10 cellular contexts compared by ENCODE assay signal in the genomic region with DNA sequence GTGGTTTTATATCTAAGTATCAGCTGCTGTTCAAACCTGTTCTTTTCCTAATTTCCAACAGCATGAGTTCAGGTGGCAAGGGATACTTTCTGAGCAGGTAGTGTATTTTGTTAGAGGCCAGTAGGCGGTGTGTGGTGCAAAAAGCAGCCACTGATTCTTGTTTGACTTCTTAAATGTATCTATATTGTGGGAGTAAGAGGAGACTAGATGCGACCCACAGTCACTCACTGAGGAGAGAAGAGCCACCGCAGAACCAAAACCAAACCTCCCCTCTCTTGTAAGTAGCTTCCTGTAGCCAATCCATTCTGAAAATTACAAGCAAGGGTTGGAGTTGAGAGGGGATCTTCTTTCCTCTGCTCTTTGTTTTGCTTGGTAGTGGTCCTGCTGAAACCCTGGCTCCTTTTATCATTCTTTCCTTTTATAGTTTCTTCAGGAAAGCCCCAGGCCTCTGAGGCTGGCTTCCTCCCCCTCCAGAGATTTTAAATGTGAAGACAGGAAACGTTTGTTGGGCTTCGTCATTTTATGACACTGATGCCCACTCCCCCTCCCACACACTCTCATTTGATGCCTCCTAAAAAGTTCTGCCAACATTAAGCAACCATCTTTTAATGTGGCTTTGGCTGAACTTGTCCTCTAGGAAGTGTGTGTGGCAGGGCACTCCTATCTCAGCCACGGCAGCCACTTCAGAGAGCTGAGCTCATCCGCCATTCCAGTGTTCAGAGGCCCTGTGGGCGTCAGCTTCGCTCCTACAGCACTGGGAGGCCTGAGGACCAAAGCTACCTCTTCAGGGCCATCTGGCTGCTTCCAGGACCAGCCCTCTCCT.
DNase-seq lines count a peak whose midpoint lies in the region; ATAC-seq and TF ChIP-seq lines count a peak whose summit lies in the region.
"Had no signal": no experiment of that assay in that cellular context is flagged by ENCODE, and none has a peak within 500 bp of the region (broad histone marks: within the 10 kb centered on the region; RNA-seq: fewer than 3 reads in every experiment).

No MANE protein-coding gene starts in this region.

- H3K36me3 Mint-ChIP-seq in activated CD4-positive, alpha-beta T cell treated with anti-CD3 and anti-CD28 coated beads, Interleukin-2, amount 10 ng/mL, durations not matched to agents 24 days and 14 days (ENCODE audit: low read depth): no peaks in the 10 kb centered on the region

- H3K27me3 Mint-ChIP-seq in activated CD4-positive, alpha-beta T cell treated with anti-CD3 and anti-CD28 coated beads, Interleukin-2, amount 10 ng/mL, durations not matched to agents 24 days and 14 days: peaks cover 2% of the 10 kb centered on the region
- H3K27me3 Mint-ChIP-seq: progenitor cell of endocrine pancreas had no signal

- intact Hi-C loops in activated CD4-positive, alpha-beta T cell treated with anti-CD3 and anti-CD28 coated beads, Interleukin-2, amount 10 ng/mL, durations not matched to agents 24 days and 14 days (cut with micrococcal nuclease): no loop called here
- intact Hi-C loops in transverse colon (cut with DNase I; ENCODE audit: low total_unique reads): no loop called here

- H3K4me1 ChIP-seq in ectodermal cell (ENCODE audit: control insufficient read depth, insufficient read depth, low read length) (peaks cover 5% of the 10 kb centered on the region), transverse colon (no peaks in the 10 kb centered on the region)

- H3K4me3 ChIP-seq in ectodermal cell (ENCODE audit: insufficient read depth, low read depth, low read length) (no peak overlapping the region), transverse colon (no peak overlapping the region)

- H3K36me3 ChIP-seq in ectodermal cell (ENCODE audit: control insufficient read depth, insufficient read depth, low read length) (no peaks in the 10 kb centered on the region), transverse colon (no peaks in the 10 kb centered on the region)

- no peak for TF ChIP-seq CTCF in transverse colon (IDR thresholded peaks at IDR 0.05)

- H3K9me3 Mint-ChIP-seq in activated CD4-positive, alpha-beta T cell treated with anti-CD3 and anti-CD28 coated beads, Interleukin-2, amount 10 ng/mL, durations not matched to agents 24 days and 14 days: no peaks in the 10 kb centered on the region

- H3K27ac Mint-ChIP-seq in activated CD4-positive, alpha-beta T cell treated with anti-CD3 and anti-CD28 coated beads, Interleukin-2, amount 10 ng/mL, durations not matched to agents 24 days and 14 days: peak overlapping the region; percentile 26
- H3K27ac Mint-ChIP-seq: progenitor cell of endocrine pancreas had no signal

- H3K27ac ChIP-seq in ectodermal cell (ENCODE audit: insufficient read depth, low read depth, low read length, poor library complexity, severe bottlenecking) (peak overlapping the region; percentile 38), transverse colon (no peak overlapping the region)

- H3K4me1 Mint-ChIP-seq in activated CD4-positive, alpha-beta T cell treated with anti-CD3 and anti-CD28 coated beads, Interleukin-2, amount 10 ng/mL, durations not matched to agents 24 days and 14 days: peaks cover 15% of the 10 kb centered on the region

- H3K27me3 ChIP-seq in ectodermal cell (ENCODE audit: control insufficient read depth, insufficient read depth, low read length, poor library complexity, severe bottlenecking): no peaks in the 10 kb centered on the region
- H3K27me3 ChIP-seq in transverse colon: no peaks in the 10 kb centered on the region

- peak; percentile 16; the same call in 2 of the 3 replicates for ATAC-seq in SK-N-SH treated with all-trans-retinoic acid at 6 μM for 48 hours

- no peak overlapping the region for H3K4me3 Mint-ChIP-seq in activated CD4-positive, alpha-beta T cell treated with anti-CD3 and anti-CD28 coated beads, Interleukin-2, amount 10 ng/mL, durations not matched to agents 24 days and 14 days

- in situ Hi-C loops in transverse colon (cut with MboI; ENCODE audit: low pct_ligation_motif_present in 1 of 4, low pct_unique_long_range_greater_than_20kb in 1 of 4, low sequenced_read_pairs in 3 of 4): no loop called here

- TF ChIP-seq EP300 in transverse colon (IDR thresholded peaks at IDR 0.05; ENCODE audit: low read depth): no peak

- H3K9me3 ChIP-seq in ectodermal cell (ENCODE audit: control insufficient read depth, low read length) (no peaks in the 10 kb centered on the region), transverse colon (no peaks in the 10 kb centered on the region)

- TF ChIP-seq POLR2A in transverse colon (IDR thresholded peaks at IDR 0.05): no peak

- peak; percentile 60 for DNase-seq in activated CD4-positive, alpha-beta T cell treated with anti-CD3 and anti-CD28 coated beads, Interleukin-2, amount 10 ng/mL, durations not matched to agents 24 days and 14 days
- no peak for DNase-seq in activated CD4-positive, alpha-beta T cell treated with anti-CD3 and anti-CD28 coated beads for 4 hours
- DNase-seq in stimulated activated CD8-positive, alpha-beta memory T cell treated with anti-CD3 and anti-CD28 coated beads, Interleukin-4, amount 100 ng/mL, for 48 hours: peak; percentile 28
- DNase-seq in ureter (ENCODE audit: low spot score): no peak
- DNase-seq in mesenteric fat pad (ENCODE audit: low spot score): no peak
- no peak for DNase-seq in transverse colon
- DNase-seq: NCI-H1417 treated with DMSO at 0.1 percent for 48 hours had no signal

- 67 to 68% methylated on average over 8 to 9 of the region's 9 CpGs for WGBS in ectodermal cell, 2 experiments
- 50 to 73% methylated on average over 4 to 9 of the region's 9 CpGs for WGBS in transverse colon (ENCODE audit: low coverage in 1 of 2), 2 donors

TF ChIP-seq in SK-N-SH treated with all-trans-retinoic acid at 6 μM for 48 hours, 23 proteins besides CTCF, POLR2A, EP300 and RAD21:
- no peak for TF ChIP-seq TOX (CRISPR knock-in tag; IDR thresholded peaks at IDR 0.05; ENCODE audit: borderline replicate concordance)
- TF ChIP-seq, protein P1, sequence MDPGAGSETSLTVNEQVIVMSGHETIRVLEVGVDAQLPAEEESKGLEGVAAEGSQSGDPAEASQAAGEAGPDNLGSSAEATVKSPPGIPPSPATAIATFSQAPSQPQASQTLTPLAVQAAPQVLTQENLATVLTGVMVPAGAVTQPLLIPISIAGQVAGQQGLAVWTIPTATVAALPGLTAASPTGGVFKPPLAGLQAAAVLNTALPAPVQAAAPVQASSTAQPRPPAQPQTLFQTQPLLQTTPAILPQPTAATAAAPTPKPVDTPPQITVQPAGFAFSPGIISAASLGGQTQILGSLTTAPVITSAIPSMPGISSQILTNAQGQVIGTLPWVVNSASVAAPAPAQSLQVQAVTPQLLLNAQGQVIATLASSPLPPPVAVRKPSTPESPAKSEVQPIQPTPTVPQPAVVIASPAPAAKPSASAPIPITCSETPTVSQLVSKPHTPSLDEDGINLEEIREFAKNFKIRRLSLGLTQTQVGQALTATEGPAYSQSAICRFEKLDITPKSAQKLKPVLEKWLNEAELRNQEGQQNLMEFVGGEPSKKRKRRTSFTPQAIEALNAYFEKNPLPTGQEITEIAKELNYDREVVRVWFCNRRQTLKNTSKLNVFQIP (CRISPR knock-in tag; IDR thresholded peaks at IDR 0.05; ENCODE audit: borderline replicate concordance, low read depth): peak; percentile 29; the same call in 1 of the 2 replicates

Comparison
In these comparisons a context has a peak if more than half of its experiments do, and no peak if none do; other contexts are left out.
1. DNase-seq: peak in activated CD4-positive, alpha-beta T cell treated with anti-CD3 and anti-CD28 coated beads, Interleukin-2, amount 10 ng/mL, durations not matched to agents 24 days and 14 days (single experiment) and stimulated activated CD8-positive, alpha-beta memory T cell treated with anti-CD3 and anti-CD28 coated beads, Interleukin-4, amount 100 ng/mL, for 48 hours (single experiment); none in activated CD4-positive, alpha-beta T cell treated with anti-CD3 and anti-CD28 coated beads for 4 hours (0 of 2), ureter (single experiment), mesenteric fat pad (single experiment) and transverse colon (single experiment).